Comparison of ENCODE assay signal across 27 cellular contexts in genomic region chr5:79301046-79301712, GRCh38.
DNase-seq lines count a peak whose midpoint lies in the region; ATAC-seq and TF ChIP-seq lines count a peak whose summit lies in the region.
"Had no signal": no experiment of that assay in that cellular context is flagged by ENCODE, and none has a peak within 500 bp of the region (broad histone marks: within the 10 kb centered on the region; RNA-seq: fewer than 3 reads in every experiment).

No MANE protein-coding gene starts in this region.

- no peak for TF ChIP-seq RAD21 in SK-N-SH (IDR thresholded peaks at IDR 0.05; ENCODE audit: low read length)

- H3K4me3 ChIP-seq in SK-N-SH (ENCODE audit: low read depth in 2 of 2, low read length in 1 of 2) (no peak overlapping the region), choroid plexus epithelial cell (ENCODE audit: low read depth, low read length) (no peak overlapping the region)
- H3K4me3 ChIP-seq: adrenal gland, cardiac muscle cell, dorsolateral prefrontal cortex, left ventricle myocardium inferior, sigmoid colon, uterus had no signal

- peaks cover 20 to 27% of the 10 kb centered on the region in 2 experiments for H3K36me3 ChIP-seq in SK-N-SH (replicated peaks in 1 of 2; ENCODE audit: control insufficient read depth in 1 of 2, insufficient read depth in 2 of 2, low read length in 1 of 2)
- H3K36me3 ChIP-seq: uterus had no signal

- no peaks in the 10 kb centered on the region for H3K9me2 ChIP-seq in SK-N-SH

- no peaks in the 10 kb centered on the region for H3K9me3 Mint-ChIP-seq in progenitor cell of endocrine pancreas (ENCODE audit: low read depth)
- H3K9me3 Mint-ChIP-seq: H9; natural killer cell treated with Interleukin-12 subunit alpha and Interleukin-12 subunit beta and Interleukin-15 and Interleukin-18, amount 100 ng/mL, for 72 hours had no signal

- no peak for ATAC-seq in SK-N-SH treated with all-trans-retinoic acid at 6 μM for 48 hours
- no peak for ATAC-seq in HG03469 (IDR thresholded peaks at IDR 0.05; ENCODE audit: unreplicated experiment)
- ATAC-seq: natural killer cell treated with Interleukin-12 subunit alpha and Interleukin-12 subunit beta and Interleukin-15 and Interleukin-18, amount 100 ng/mL, for 72 hours had no signal

- TF ChIP-seq CTCF in SK-N-SH (IDR thresholded peaks at IDR 0.05) (no peak), choroid plexus epithelial cell (conservative IDR thresholded peaks at IDR 0.05; ENCODE audit: low read depth, low read length) (no peak), progenitor cell of endocrine pancreas (IDR thresholded peaks at IDR 0.05; ENCODE audit: unreplicated experiment) (no peak)

- no peaks in the 10 kb centered on the region for H4K20me1 ChIP-seq in SK-N-SH (ENCODE audit: insufficient read depth)

- TF ChIP-seq EP300 in SK-N-SH (IDR thresholded peaks at IDR 0.05; ENCODE audit: borderline replicate concordance in 1 of 2, low read depth in 1 of 2, low read length in 1 of 2) = no peak

- CTCF ChIA-PET in SK-N-SH (lab: Yijun Ruan, JAX) = no interaction called here

- H3K4me2 ChIP-seq in SK-N-SH = no peak overlapping the region

- H3F3A ChIP-seq in SK-N-SH (replicated peaks; ENCODE audit: insufficient read depth) = no peaks in the 10 kb centered on the region

- no peak overlapping the region for H2AFZ ChIP-seq in SK-N-SH (ENCODE audit: low read depth)
- H2AFZ ChIP-seq: parathyroid adenoma had no signal

- peak overlapping the region; percentile 26 for H3K27ac Mint-ChIP-seq in progenitor cell of endocrine pancreas
- H3K27ac Mint-ChIP-seq: natural killer cell treated with Interleukin-12 subunit alpha and Interleukin-12 subunit beta and Interleukin-15 and Interleukin-18, amount 100 ng/mL, for 72 hours had no signal

- H3K4me1 ChIP-seq in SK-N-SH (ENCODE audit: control insufficient read depth in 1 of 2, insufficient read depth in 2 of 2, low read depth in 1 of 2, low read length in 1 of 2) = no peaks in the 10 kb centered on the region
- H3K4me1 ChIP-seq: adrenal gland, uterus had no signal

- POLR2A ChIA-PET in SK-N-SH (lab: Yijun Ruan, JAX) = no interaction called here

- H3K4me1 Mint-ChIP-seq in progenitor cell of endocrine pancreas (ENCODE audit: low read depth) = peaks cover 14% of the 10 kb centered on the region
- H3K4me1 Mint-ChIP-seq: H9 had no signal

- H3K9ac ChIP-seq in SK-N-SH = no peak overlapping the region
- H3K9ac ChIP-seq: parathyroid adenoma had no signal

- H3K27me3 ChIP-seq in SK-N-SH (ENCODE audit: insufficient read depth) = no peaks in the 10 kb centered on the region
- H3K27me3 ChIP-seq: adrenal gland, cardiac muscle cell, dorsolateral prefrontal cortex, sigmoid colon, uterus had no signal

- no peaks in the 10 kb centered on the region for H3K79me2 ChIP-seq in SK-N-SH (ENCODE audit: insufficient read depth)

- WGBS in SK-N-SH (ENCODE audit: low lambda C conversion rate) = 91% methylated on average over 4 of the region's 4 CpGs

- no peak for DNase-seq in SK-N-SH
- DNase-seq in HuH-7 (ENCODE audit: low spot score) = peak; percentile 4
- peak; percentile 36 for DNase-seq in choroid plexus epithelial cell (ENCODE audit: low read depth)
- DNase-seq in progenitor cell of endocrine pancreas (ENCODE audit: low spot score, unreplicated experiment) = no peak
- no peak for DNase-seq in NCI-H2029 treated with DMSO at 0.1 percent for 48 hours (lab: John Stamatoyannopoulos, UW)
- no peak for DNase-seq in activated CD4-positive, alpha-beta T cell treated with anti-CD3 and anti-CD28 coated beads, Interleukin-2, amount 50 U/mL, for 48 hours
- DNase-seq: activated CD4-positive, alpha-beta T cell treated with anti-CD3 and anti-CD28 coated beads, Interleukin-2, amount 50 U/mL, for 4 hours; activated gamma-delta T cell treated with Interleukin-2 at 50 U/mL for 16 hours; adrenal gland; DMS 273 treated with DMSO at 0.1 percent for 48 hours; dorsolateral prefrontal cortex; glutamatergic neuron; H9; left ventricle myocardium inferior; midbrain; NCI-H1694 treated with DMSO at 0.1 percent for 48 hours; NCI-H2227 treated with DMSO at 0.1 percent for 48 hours; sigmoid colon; uterus had no signal

- H3K27ac ChIP-seq in SK-N-SH (ENCODE audit: low read depth in 2 of 2, low read length in 1 of 2) = no peak overlapping the region
- H3K27ac ChIP-seq: 22Rv1, adrenal gland, C4-2B, cardiac muscle cell, dorsolateral prefrontal cortex, epithelial cell of prostate, left ventricle myocardium inferior, parathyroid adenoma, sigmoid colon, uterus had no signal

- no peaks in the 10 kb centered on the region for H3K27me3 Mint-ChIP-seq in progenitor cell of endocrine pancreas
- H3K27me3 Mint-ChIP-seq: natural killer cell treated with Interleukin-12 subunit alpha and Interleukin-12 subunit beta and Interleukin-15 and Interleukin-18, amount 100 ng/mL, for 72 hours had no signal

- no peak overlapping the region for H3K4me3 Mint-ChIP-seq in progenitor cell of endocrine pancreas (ENCODE audit: low read depth)
- H3K4me3 Mint-ChIP-seq: H9; natural killer cell treated with Interleukin-12 subunit alpha and Interleukin-12 subunit beta and Interleukin-15 and Interleukin-18, amount 100 ng/mL, for 72 hours had no signal

- H3K9me3 ChIP-seq in SK-N-SH = no peaks in the 10 kb centered on the region
- H3K9me3 ChIP-seq: adrenal gland, left ventricle myocardium inferior, sigmoid colon, uterus had no signal

- H3K36me3 Mint-ChIP-seq in progenitor cell of endocrine pancreas (ENCODE audit: insufficient read depth) = peaks cover 16% of the 10 kb centered on the region
- H3K36me3 Mint-ChIP-seq: natural killer cell treated with Interleukin-12 subunit alpha and Interleukin-12 subunit beta and Interleukin-15 and Interleukin-18, amount 100 ng/mL, for 72 hours had no signal

TF ChIP-seq in SK-N-SH, 30 proteins besides CTCF, POLR2A, EP300 and RAD21 (continues in another document):
- TF ChIP-seq, protein P1, sequence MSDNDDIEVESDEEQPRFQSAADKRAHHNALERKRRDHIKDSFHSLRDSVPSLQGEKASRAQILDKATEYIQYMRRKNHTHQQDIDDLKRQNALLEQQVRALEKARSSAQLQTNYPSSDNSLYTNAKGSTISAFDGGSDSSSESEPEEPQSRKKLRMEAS (IDR thresholded peaks at IDR 0.05; ENCODE audit: low read depth) = no peak
- TF ChIP-seq, protein P2, sequence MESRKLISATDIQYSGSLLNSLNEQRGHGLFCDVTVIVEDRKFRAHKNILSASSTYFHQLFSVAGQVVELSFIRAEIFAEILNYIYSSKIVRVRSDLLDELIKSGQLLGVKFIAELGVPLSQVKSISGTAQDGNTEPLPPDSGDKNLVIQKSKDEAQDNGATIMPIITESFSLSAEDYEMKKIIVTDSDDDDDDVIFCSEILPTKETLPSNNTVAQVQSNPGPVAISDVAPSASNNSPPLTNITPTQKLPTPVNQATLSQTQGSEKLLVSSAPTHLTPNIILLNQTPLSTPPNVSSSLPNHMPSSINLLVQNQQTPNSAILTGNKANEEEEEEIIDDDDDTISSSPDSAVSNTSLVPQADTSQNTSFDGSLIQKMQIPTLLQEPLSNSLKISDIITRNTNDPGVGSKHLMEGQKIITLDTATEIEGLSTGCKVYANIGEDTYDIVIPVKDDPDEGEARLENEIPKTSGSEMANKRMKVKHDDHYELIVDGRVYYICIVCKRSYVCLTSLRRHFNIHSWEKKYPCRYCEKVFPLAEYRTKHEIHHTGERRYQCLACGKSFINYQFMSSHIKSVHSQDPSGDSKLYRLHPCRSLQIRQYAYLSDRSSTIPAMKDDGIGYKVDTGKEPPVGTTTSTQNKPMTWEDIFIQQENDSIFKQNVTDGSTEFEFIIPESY (IDR thresholded peaks at IDR 0.05; ENCODE audit: borderline replicate concordance, low read depth) = no peak
- TF ChIP-seq USF1 (IDR thresholded peaks at IDR 0.05; ENCODE audit: borderline replicate concordance, low read depth) = no peak
- TF ChIP-seq TCF12 (IDR thresholded peaks at IDR 0.05) = no peak

TF ChIP-seq in SK-N-SH treated with all-trans-retinoic acid at 6 μM for 48 hours, 23 proteins besides CTCF, POLR2A, EP300 and RAD21 (continues in another document):
- TF ChIP-seq TSHZ2 (CRISPR knock-in tag; IDR thresholded peaks at IDR 0.05) (no peak), ZFP3 (CRISPR knock-in tag; IDR thresholded peaks at IDR 0.05) (no peak), ZC3H10 (CRISPR knock-in tag; IDR thresholded peaks at IDR 0.05) (no peak), PPARA (CRISPR knock-in tag; IDR thresholded peaks at IDR 0.05; ENCODE audit: borderline replicate concordance) (no peak), BACH2 (CRISPR knock-in tag; IDR thresholded peaks at IDR 0.05; ENCODE audit: borderline replicate concordance) (no peak)

Comparison
In these comparisons a context has a peak if more than half of its experiments do, and no peak if none do; other contexts are left out.
1. DNase-seq: peak in HuH-7 (single experiment) and choroid plexus epithelial cell (single experiment); none in SK-N-SH (single experiment), progenitor cell of endocrine pancreas (single experiment), NCI-H2029 treated with DMSO at 0.1 percent for 48 hours (single experiment) and activated CD4-positive, alpha-beta T cell treated with anti-CD3 and anti-CD28 coated beads, Interleukin-2, amount 50 U/mL, for 48 hours (0 of 2).